In genomic region chr5:172293054-172293744, GRCh38 we compare ENCODE assay signal across 1 cellular context.
TF ChIP-seq lines count a peak whose summit lies in the region.

No MANE protein-coding gene starts in this region.

TF ChIP-seq in HepG2, 621 proteins besides CTCF, POLR2A, EP300 and RAD21 (continued from another document and continues in another):
- TF ChIP-seq ZNF318 (CRISPR knock-in tag; IDR thresholded peaks at IDR 0.05) (no peak), ZNF782 (CRISPR knock-in tag; IDR thresholded peaks at IDR 0.05; ENCODE audit: borderline replicate concordance) (no peak), SAP130 (CRISPR knock-in tag; IDR thresholded peaks at IDR 0.05; ENCODE audit: low read depth) (peak; percentile 52), ATRX (CRISPR knock-in tag; IDR thresholded peaks at IDR 0.05; ENCODE audit: borderline replicate concordance) (no peak), NRL (CRISPR knock-in tag; IDR thresholded peaks at IDR 0.05; ENCODE audit: borderline replicate concordance) (no peak), ZNF124 (CRISPR knock-in tag; IDR thresholded peaks at IDR 0.05) (peak; percentile 78; the same call in 1 of the 2 replicates), U2AF1 (optimal IDR thresholded peaks at IDR 0.05; ENCODE audit: low read depth, low read length) (no peak), ZNF570 (CRISPR knock-in tag; IDR thresholded peaks at IDR 0.05; ENCODE audit: borderline replicate concordance) (no peak), ZNF556 (CRISPR knock-in tag; IDR thresholded peaks at IDR 0.05; ENCODE audit: borderline replicate concordance) (peak; percentile 13; the same call in 1 of the 2 replicates), SALL1 (CRISPR knock-in tag; IDR thresholded peaks at IDR 0.05) (peak; percentile 56), CEBPG (CRISPR knock-in tag; IDR thresholded peaks at IDR 0.05) (0 out of 2 replicates have a peak, but pooled peaks have one; percentile 7), TFDP2 (CRISPR knock-in tag; IDR thresholded peaks at IDR 0.05) (no peak), KDM3A (CRISPR knock-in tag; IDR thresholded peaks at IDR 0.05; ENCODE audit: low read depth) (0 out of 2 replicates have a peak, but pooled peaks have one; percentile 54), TCF7L2 (IDR thresholded peaks at IDR 0.05; ENCODE audit: low read depth, low read length) (no peak), ZNF576 (CRISPR knock-in tag; IDR thresholded peaks at IDR 0.05) (no peak), HNF4A (CRISPR knock-in tag; IDR thresholded peaks at IDR 0.05) (0 out of 2 replicates have a peak, but pooled peaks have one; percentile 18), HMGXB4 (CRISPR knock-in tag; IDR thresholded peaks at IDR 0.05; ENCODE audit: borderline replicate concordance in 1 of 2, low read depth in 1 of 2) (peak; percentile 63 to 81; a peak in 3 of 4 replicates), SKI (IDR thresholded peaks at IDR 0.05; ENCODE audit: partially characterized antibody) (no peak), PBX2 (CRISPR knock-in tag; IDR thresholded peaks at IDR 0.05) (no peak), ZNF20 (CRISPR knock-in tag; IDR thresholded peaks at IDR 0.05) (no peak), ATF2 (CRISPR knock-in tag; IDR thresholded peaks at IDR 0.05) (0 out of 2 replicates have a peak, but pooled peaks have one; percentile 20), CBFB (CRISPR knock-in tag; IDR thresholded peaks at IDR 0.05) (no peak), HOXA3 (CRISPR knock-in tag; IDR thresholded peaks at IDR 0.05) (peak; percentile 27; the same call in 1 of the 2 replicates), YY1 (IDR thresholded peaks at IDR 0.05; ENCODE audit: insufficient read depth, insufficient replicate concordance, low read depth, low read length) (peak; percentile 24), SPEN (CRISPR knock-in tag; IDR thresholded peaks at IDR 0.05; ENCODE audit: low read depth) (peak; percentile 25; the same call in 1 of the 2 replicates), ZNF264 (CRISPR knock-in tag; IDR thresholded peaks at IDR 0.05) (0 out of 2 replicates have a peak, but pooled peaks have one; percentile 80), ZBTB7A (CRISPR knock-in tag; IDR thresholded peaks at IDR 0.05) (no peak), THAP11 (CRISPR knock-in tag; IDR thresholded peaks at IDR 0.05) (peak; percentile 66), PHF8 (CRISPR knock-in tag; IDR thresholded peaks at IDR 0.05) (0 out of 2 replicates have a peak, but pooled peaks have one; percentile 28), ZFP36 (IDR thresholded peaks at IDR 0.05; ENCODE audit: borderline replicate concordance, low read depth, low read length, partially characterized antibody) (no peak), AHDC1 (CRISPR knock-in tag; IDR thresholded peaks at IDR 0.05; ENCODE audit: borderline replicate concordance) (no peak), ZGPAT (CRISPR knock-in tag; IDR thresholded peaks at IDR 0.05) (peak; percentile 32), SMC3 (IDR thresholded peaks at IDR 0.05; ENCODE audit: low read length) (peak; percentile 84), STAG1 (CRISPR knock-in tag; IDR thresholded peaks at IDR 0.05) (peak; percentile 89), E2F1 (CRISPR knock-in tag; IDR thresholded peaks at IDR 0.05) (peak; percentile 44; the same call in 1 of the 2 replicates)
